Comparison of ENCODE assay signal across 18 cellular contexts in the genomic region with DNA sequence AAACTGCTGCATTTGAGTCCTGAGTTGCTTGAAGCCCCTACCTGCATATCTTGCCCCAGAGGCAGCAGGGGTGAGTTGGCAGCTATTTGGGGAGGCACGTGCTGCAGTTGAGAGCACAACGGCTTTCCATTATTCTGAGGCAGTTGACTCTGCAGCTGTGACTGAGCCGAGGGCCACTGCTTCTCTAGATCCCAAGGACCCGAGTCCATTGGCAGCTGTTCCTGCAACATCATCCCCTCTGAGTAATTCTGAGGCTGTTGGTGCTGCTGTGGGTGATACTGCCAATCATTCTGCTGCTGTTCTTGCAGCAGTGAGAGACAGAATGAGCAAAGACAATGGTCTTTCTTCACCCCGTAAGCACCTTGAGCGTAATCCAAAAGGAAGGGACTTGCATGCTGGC. TPM values are rescaled to one million over a fixed set of nuclear protein-coding genes. Genes with fewer than 3 reads are reported as not detected.
"Had no signal": no experiment of that assay in that cellular context is flagged by ENCODE, and none has a peak within 500 bp of the region (broad histone marks: within the 10 kb centered on the region; RNA-seq: fewer than 3 reads in every experiment).

No MANE protein-coding gene starts in this region.

- H3K27ac Mint-ChIP-seq: activated naive CD8-positive, alpha-beta T cell treated with anti-CD3 and anti-CD28 coated beads for 36 hours; nephron had no signal

- H3K27ac ChIP-seq: cardiac muscle cell, coronary artery, epithelial cell of prostate, gastrocnemius medialis, lower lobe of right lung, stomach, tibial artery had no signal

- H3K9me3 Mint-ChIP-seq: activated naive CD8-positive, alpha-beta T cell treated with anti-CD3 and anti-CD28 coated beads for 36 hours; nephron had no signal

- H3K4me3 ChIP-seq: cardiac muscle cell, coronary artery, gastrocnemius medialis, lower lobe of right lung, stomach, tibial artery had no signal

- H3K4me1 Mint-ChIP-seq: activated naive CD8-positive, alpha-beta T cell treated with anti-CD3 and anti-CD28 coated beads for 36 hours had no signal

- H3K27me3 Mint-ChIP-seq: activated naive CD8-positive, alpha-beta T cell treated with anti-CD3 and anti-CD28 coated beads for 36 hours had no signal

- ATAC-seq: gastrocnemius medialis, lower lobe of right lung had no signal

- DNase-seq: activated CD4-positive, CD25-positive, alpha-beta regulatory T cell; activated effector memory CD4-positive, alpha-beta T cell treated with Interleukin-2 at 50 U/mL for 16 hours; activated naive CD8-positive, alpha-beta T cell treated with anti-CD3 and anti-CD28 coated beads for 36 hours; effector CD8-positive, alpha-beta T cell; gastrocnemius medialis; kidney; lower lobe of right lung; stomach; tibial artery had no signal

- H3K9me3 ChIP-seq: gastrocnemius medialis, lower lobe of right lung, stomach, tibial artery had no signal

- H3K4me3 Mint-ChIP-seq: activated naive CD8-positive, alpha-beta T cell treated with anti-CD3 and anti-CD28 coated beads for 36 hours; nephron had no signal

- H3K27me3 ChIP-seq: cardiac muscle cell, gastrocnemius medialis, stomach, tibial artery had no signal

- H3K4me1 ChIP-seq: tibial artery had no signal

RNA-seq across cellular contexts. Expression of gene CPHXL2, which starts 16.5 kb away (rescaled TPM):
- total RNA-seq: activated naive CD8-positive, alpha-beta T cell treated with anti-CD3 and anti-CD28 coated beads for 36 hours; cardiac muscle cell; gastrocnemius medialis; kidney; lower lobe of right lung; mononuclear cell; omental fat pad; renal cortical epithelial cell; skeletal muscle tissue; stomach; T-helper 2 cell treated with Interferon-gamma antibody and Interleukin-4, amounts not matched to agents 100 ng/mL and 5 ng/mL, for 36 hours had no signal
- polyA plus RNA-seq: cardiac muscle cell, stomach had no signal

RNA-seq across cellular contexts. Expression of gene DUXB, which starts 40.9 kb away (rescaled TPM):
- total RNA-seq: activated naive CD8-positive, alpha-beta T cell treated with anti-CD3 and anti-CD28 coated beads for 36 hours; cardiac muscle cell; gastrocnemius medialis; kidney; lower lobe of right lung; omental fat pad; renal cortical epithelial cell; skeletal muscle tissue; stomach; T-helper 2 cell treated with Interferon-gamma antibody and Interleukin-4, amounts not matched to agents 100 ng/mL and 5 ng/mL, for 36 hours had no signal
- polyA plus RNA-seq: cardiac muscle cell, stomach had no signal
